In the genomic region with DNA sequence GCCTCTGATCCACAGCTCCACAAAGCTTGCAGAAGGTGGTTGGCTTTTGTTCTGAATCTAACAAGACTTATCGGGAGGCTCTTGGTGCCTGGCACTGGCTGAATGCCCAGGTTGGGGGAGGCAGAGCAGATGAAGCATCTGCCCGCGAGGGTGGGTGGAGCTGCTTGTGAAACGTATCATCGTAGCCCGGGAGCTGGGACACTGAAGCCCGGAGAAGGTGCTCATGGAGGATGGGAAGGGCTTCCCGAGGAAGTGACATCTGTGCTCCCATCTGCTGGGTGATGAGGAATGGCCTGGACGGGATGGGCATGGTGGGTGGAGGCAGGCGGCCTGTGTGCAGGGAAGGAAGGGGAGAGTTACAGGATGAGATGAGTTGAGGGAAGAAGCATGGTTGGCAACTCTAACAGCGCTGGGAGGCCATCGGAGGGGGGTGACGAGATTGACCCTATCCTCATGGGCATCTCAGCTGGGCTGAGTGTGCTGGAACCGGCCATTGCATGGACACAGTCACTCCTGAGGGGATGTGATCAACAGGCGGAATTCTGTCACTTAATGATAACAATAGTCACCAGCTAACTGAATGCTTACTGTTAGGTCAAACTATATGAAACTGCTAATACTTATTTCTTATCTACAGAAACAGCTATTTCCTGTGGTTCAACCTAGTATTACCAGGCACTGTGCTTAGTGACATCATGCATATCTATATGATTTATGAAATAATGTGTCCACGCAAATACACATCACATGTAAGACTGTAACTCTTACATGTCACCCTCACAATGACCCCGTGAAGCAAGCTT, we compare ENCODE assay signal across 9 cellular contexts.
A peak's percentile ranks its signal among the peaks of the same experiment; 100 is the strongest.
DNase-seq lines count a peak whose midpoint lies in the region; ATAC-seq and TF ChIP-seq lines count a peak whose summit lies in the region.
"Had no signal": no experiment of that assay in that cellular context is flagged by ENCODE, and none has a peak within 500 bp of the region (broad histone marks: within the 10 kb centered on the region; RNA-seq: fewer than 3 reads in every experiment).

No MANE protein-coding gene starts in this region.

- TF ChIP-seq CTCF in BE2C (IDR thresholded peaks at IDR 0.05; ENCODE audit: low read depth, low read length), result no peak
- no peak for TF ChIP-seq CTCF in brain microvascular endothelial cell (IDR thresholded peaks at IDR 0.05; ENCODE audit: low read depth, low read length, missing control alignments)

- peak; percentile 58 for DNase-seq in BE2C
- DNase-seq in NCI-H2029 treated with DMSO at 0.1 percent for 48 hours (lab: John Stamatoyannopoulos, UW), result peak; percentile 77
- peak; percentile 12 for DNase-seq in brain microvascular endothelial cell
- DNase-seq in lung microvascular endothelial cell (ENCODE audit: low read depth in 2 of 2), result peak; percentile 86 to 93
- DNase-seq in NCI-H1436 treated with DMSO at 0.1 percent for 48 hours (lab: John Stamatoyannopoulos, UW), result no peak
- no peak for DNase-seq in NCI-H748 (lab: John Stamatoyannopoulos, UW; ENCODE audit: unreplicated experiment)
- DNase-seq in OCI-M2 (lab: John Stamatoyannopoulos, UW; ENCODE audit: unreplicated experiment), result no peak
- DNase-seq: activated CD4-positive, alpha-beta memory T cell treated with anti-CD3 and anti-CD28 coated beads for 36 hours had no signal

- in situ Hi-C loops in brain microvascular endothelial cell (cut with HindIII; ENCODE audit: low pct_ligation_motif_present, low sequenced_read_pairs), result no loop called here

- peaks cover 89% of the 10 kb centered on the region for H3K36me3 ChIP-seq in BE2C
- H3K36me3 ChIP-seq in brain microvascular endothelial cell (replicated peaks), result peaks cover 49% of the 10 kb centered on the region

- no peak overlapping the region for H3K27ac ChIP-seq in brain microvascular endothelial cell

- H3K4me3 ChIP-seq in BE2C (ENCODE audit: low read depth, low read length), result no peak overlapping the region
- no peak overlapping the region for H3K4me3 ChIP-seq in brain microvascular endothelial cell (ENCODE audit: low read depth, low read length)

- no peaks in the 10 kb centered on the region for H3K9me3 ChIP-seq in BE2C

- peaks cover 7% of the 10 kb centered on the region for H3K4me1 ChIP-seq in BE2C

- no peak for ATAC-seq in HG03571 (IDR thresholded peaks at IDR 0.05; ENCODE audit: unreplicated experiment)

- H3K27me3 ChIP-seq in BE2C (no peaks in the 10 kb centered on the region), brain microvascular endothelial cell (replicated peaks) (no peaks in the 10 kb centered on the region)

Comparison
In these comparisons a context has a peak if more than half of its experiments do, and no peak if none do; other contexts are left out.
1. DNase-seq: peak in BE2C (single experiment), NCI-H2029 treated with DMSO at 0.1 percent for 48 hours (single experiment), brain microvascular endothelial cell (single experiment) and lung microvascular endothelial cell (2 of 2); none in NCI-H1436 treated with DMSO at 0.1 percent for 48 hours (single experiment), NCI-H748 (single experiment) and OCI-M2 (single experiment).